Comparison of ENCODE assay signal across 1 cellular context in the genomic region with DNA sequence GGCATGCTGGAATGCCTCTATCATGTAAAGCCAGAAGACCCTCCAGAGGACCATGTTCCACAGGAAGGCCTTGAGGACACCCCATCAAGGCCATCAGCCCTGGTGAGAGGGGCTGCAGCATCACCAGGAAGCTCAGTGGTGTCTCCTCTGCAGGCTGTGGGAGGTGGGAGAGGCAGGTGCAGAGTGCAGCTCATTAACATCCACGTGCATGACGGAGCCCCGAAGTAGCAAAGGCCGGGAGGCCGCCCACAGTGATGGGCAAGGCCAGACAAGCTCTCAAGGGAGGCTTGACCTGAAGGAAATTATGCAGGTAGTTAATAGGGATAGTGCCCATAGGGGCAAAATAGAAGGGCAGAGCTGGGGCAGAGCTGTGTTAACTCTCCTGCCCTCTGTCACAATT.
A peak's percentile ranks its signal among the peaks of the same experiment; 100 is the strongest.
TF ChIP-seq lines count a peak whose summit lies in the region.

No MANE protein-coding gene starts in this region.

TF ChIP-seq in GM12878, 131 proteins besides CTCF, POLR2A, EP300 and RAD21:
- TF ChIP-seq HDGF (IDR thresholded peaks at IDR 0.05) (no peak), MTA2 (IDR thresholded peaks at IDR 0.05; ENCODE audit: low read depth) (no peak), BHLHE40 (IDR thresholded peaks at IDR 0.05; ENCODE audit: borderline replicate concordance in 1 of 2, low read depth in 2 of 2, low read length in 1 of 2) (peak in 1 of 2 experiments; percentile 21; a peak in 1 of 4 replicates), GATAD2B (conservative IDR thresholded peaks at IDR 0.05; ENCODE audit: low read depth) (no peak), ZNF217 (IDR thresholded peaks at IDR 0.05) (no peak)
- TF ChIP-seq, protein P1, sequence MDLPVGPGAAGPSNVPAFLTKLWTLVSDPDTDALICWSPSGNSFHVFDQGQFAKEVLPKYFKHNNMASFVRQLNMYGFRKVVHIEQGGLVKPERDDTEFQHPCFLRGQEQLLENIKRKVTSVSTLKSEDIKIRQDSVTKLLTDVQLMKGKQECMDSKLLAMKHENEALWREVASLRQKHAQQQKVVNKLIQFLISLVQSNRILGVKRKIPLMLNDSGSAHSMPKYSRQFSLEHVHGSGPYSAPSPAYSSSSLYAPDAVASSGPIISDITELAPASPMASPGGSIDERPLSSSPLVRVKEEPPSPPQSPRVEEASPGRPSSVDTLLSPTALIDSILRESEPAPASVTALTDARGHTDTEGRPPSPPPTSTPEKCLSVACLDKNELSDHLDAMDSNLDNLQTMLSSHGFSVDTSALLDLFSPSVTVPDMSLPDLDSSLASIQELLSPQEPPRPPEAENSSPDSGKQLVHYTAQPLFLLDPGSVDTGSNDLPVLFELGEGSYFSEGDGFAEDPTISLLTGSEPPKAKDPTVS (IDR thresholded peaks at IDR 0.05; ENCODE audit: low read depth, low read length), result no peak
